ENCODE assay signal across 2 cellular contexts in the genomic region with DNA sequence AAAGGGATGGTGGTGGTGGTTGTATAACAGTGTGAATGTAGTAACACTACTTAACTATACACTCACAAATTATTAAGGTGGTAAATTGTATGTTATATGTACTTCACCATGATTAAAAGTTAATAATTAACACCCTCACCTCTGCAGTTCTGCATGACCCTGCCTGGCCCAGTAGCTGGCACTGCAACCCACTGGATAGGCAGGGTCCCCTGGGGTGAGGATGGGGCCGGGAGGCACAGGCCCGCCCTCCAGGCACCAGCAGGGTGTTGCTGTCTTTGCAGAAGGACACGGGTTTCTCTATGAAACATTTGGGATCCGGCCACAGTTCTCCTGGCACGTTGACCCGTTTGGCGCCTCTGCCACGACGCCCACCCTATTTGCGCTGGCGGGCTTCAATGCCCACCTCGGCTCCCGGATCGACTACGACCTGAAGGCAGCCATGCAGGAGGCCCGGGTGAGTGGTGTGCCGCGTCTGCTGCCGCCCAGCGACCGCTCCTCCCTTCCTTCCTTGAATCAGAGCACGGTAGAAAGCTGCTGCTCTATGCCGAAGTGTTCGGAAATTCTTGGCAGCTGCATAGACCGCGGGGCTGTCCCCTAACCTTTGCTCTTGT.
TF ChIP-seq lines count a peak whose summit lies in the region.

No MANE protein-coding gene starts in this region.

TF ChIP-seq in GM23338, 12 proteins besides CTCF, POLR2A, EP300 and RAD21:
- TF ChIP-seq, protein P1, sequence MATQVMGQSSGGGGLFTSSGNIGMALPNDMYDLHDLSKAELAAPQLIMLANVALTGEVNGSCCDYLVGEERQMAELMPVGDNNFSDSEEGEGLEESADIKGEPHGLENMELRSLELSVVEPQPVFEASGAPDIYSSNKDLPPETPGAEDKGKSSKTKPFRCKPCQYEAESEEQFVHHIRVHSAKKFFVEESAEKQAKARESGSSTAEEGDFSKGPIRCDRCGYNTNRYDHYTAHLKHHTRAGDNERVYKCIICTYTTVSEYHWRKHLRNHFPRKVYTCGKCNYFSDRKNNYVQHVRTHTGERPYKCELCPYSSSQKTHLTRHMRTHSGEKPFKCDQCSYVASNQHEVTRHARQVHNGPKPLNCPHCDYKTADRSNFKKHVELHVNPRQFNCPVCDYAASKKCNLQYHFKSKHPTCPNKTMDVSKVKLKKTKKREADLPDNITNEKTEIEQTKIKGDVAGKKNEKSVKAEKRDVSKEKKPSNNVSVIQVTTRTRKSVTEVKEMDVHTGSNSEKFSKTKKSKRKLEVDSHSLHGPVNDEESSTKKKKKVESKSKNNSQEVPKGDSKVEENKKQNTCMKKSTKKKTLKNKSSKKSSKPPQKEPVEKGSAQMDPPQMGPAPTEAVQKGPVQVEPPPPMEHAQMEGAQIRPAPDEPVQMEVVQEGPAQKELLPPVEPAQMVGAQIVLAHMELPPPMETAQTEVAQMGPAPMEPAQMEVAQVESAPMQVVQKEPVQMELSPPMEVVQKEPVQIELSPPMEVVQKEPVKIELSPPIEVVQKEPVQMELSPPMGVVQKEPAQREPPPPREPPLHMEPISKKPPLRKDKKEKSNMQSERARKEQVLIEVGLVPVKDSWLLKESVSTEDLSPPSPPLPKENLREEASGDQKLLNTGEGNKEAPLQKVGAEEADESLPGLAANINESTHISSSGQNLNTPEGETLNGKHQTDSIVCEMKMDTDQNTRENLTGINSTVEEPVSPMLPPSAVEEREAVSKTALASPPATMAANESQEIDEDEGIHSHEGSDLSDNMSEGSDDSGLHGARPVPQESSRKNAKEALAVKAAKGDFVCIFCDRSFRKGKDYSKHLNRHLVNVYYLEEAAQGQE (IDR thresholded peaks at IDR 0.05; ENCODE audit: unreplicated experiment): no peak
- TF ChIP-seq EZH2phosphoT487 (IDR thresholded peaks at IDR 0.05; ENCODE audit: unreplicated experiment) (no peak), NANOG (IDR thresholded peaks at IDR 0.05; ENCODE audit: borderline replicate concordance) (no peak), JUNB (IDR thresholded peaks at IDR 0.05; ENCODE audit: unreplicated experiment) (no peak), CREB1 (CRISPR knock-in tag; IDR thresholded peaks at IDR 0.05; ENCODE audit: low read depth) (no peak), ZNF462 (CRISPR knock-in tag; IDR thresholded peaks at IDR 0.05) (no peak), EZH2 (IDR thresholded peaks at IDR 0.05; ENCODE audit: low read depth, unreplicated experiment) (no peak)
- TF ChIP-seq, protein P2, sequence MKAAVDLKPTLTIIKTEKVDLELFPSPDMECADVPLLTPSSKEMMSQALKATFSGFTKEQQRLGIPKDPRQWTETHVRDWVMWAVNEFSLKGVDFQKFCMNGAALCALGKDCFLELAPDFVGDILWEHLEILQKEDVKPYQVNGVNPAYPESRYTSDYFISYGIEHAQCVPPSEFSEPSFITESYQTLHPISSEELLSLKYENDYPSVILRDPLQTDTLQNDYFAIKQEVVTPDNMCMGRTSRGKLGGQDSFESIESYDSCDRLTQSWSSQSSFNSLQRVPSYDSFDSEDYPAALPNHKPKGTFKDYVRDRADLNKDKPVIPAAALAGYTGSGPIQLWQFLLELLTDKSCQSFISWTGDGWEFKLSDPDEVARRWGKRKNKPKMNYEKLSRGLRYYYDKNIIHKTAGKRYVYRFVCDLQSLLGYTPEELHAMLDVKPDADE (IDR thresholded peaks at IDR 0.05): no peak

TF ChIP-seq in H1, 55 proteins besides CTCF, POLR2A, EP300 and RAD21:
- TF ChIP-seq, protein P3, sequence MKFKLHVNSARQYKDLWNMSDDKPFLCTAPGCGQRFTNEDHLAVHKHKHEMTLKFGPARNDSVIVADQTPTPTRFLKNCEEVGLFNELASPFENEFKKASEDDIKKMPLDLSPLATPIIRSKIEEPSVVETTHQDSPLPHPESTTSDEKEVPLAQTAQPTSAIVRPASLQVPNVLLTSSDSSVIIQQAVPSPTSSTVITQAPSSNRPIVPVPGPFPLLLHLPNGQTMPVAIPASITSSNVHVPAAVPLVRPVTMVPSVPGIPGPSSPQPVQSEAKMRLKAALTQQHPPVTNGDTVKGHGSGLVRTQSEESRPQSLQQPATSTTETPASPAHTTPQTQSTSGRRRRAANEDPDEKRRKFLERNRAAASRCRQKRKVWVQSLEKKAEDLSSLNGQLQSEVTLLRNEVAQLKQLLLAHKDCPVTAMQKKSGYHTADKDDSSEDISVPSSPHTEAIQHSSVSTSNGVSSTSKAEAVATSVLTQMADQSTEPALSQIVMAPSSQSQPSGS (IDR thresholded peaks at IDR 0.05; ENCODE audit: low read length): no peak
- no peak for TF ChIP-seq TAF1 (IDR thresholded peaks at IDR 0.05; ENCODE audit: low read depth, low read length)
- TF ChIP-seq KDM1A (IDR thresholded peaks at IDR 0.05; ENCODE audit: borderline replicate concordance, low read length): no peak
- no peak for TF ChIP-seq RFX5 (IDR thresholded peaks at IDR 0.05; ENCODE audit: borderline replicate concordance, low read depth, low read length)
- TF ChIP-seq GTF2F1 (IDR thresholded peaks at IDR 0.05; ENCODE audit: borderline replicate concordance, low read depth, low read length): no peak
- TF ChIP-seq POU5F1 (IDR thresholded peaks at IDR 0.05; ENCODE audit: low read depth, low read length): no peak
- no peak for TF ChIP-seq FOSL1 (IDR thresholded peaks at IDR 0.05; ENCODE audit: insufficient read depth, low read depth, low read length)
- no peak for TF ChIP-seq NRF1 (IDR thresholded peaks at IDR 0.05; ENCODE audit: low read depth, low read length)
- TF ChIP-seq NANOG (IDR thresholded peaks at IDR 0.05; ENCODE audit: insufficient read depth, low read depth, low read length, poor library complexity, severe bottlenecking): no peak
- TF ChIP-seq POLR2AphosphoS5 (IDR thresholded peaks at IDR 0.05; ENCODE audit: low read depth, low read length): no peak
- no peak for TF ChIP-seq TAF7 (optimal IDR thresholded peaks at IDR 0.05; ENCODE audit: borderline replicate concordance, low read depth, low read length)
- no peak for TF ChIP-seq RBBP5 (IDR thresholded peaks at IDR 0.05; ENCODE audit: borderline replicate concordance, low read depth, low read length)
- no peak for TF ChIP-seq MAFK (IDR thresholded peaks at IDR 0.05; ENCODE audit: low read depth, low read length)
- no peak for TF ChIP-seq CHD1 (IDR thresholded peaks at IDR 0.05; ENCODE audit: low read depth, low read length)
- TF ChIP-seq CBX5 (IDR thresholded peaks at IDR 0.05; ENCODE audit: low read depth, low read length): no peak
- no peak for TF ChIP-seq EZH2 (IDR thresholded peaks at IDR 0.05; ENCODE audit: low read depth, low read length, severe bottlenecking)
- TF ChIP-seq BRCA1 (IDR thresholded peaks at IDR 0.05; ENCODE audit: low read depth, low read length): no peak
- no peak for TF ChIP-seq CHD7 (IDR thresholded peaks at IDR 0.05; ENCODE audit: insufficient replicate concordance, low read length)
- no peak for TF ChIP-seq SP2 (IDR thresholded peaks at IDR 0.05; ENCODE audit: low read length)
- no peak for TF ChIP-seq ASH2L (IDR thresholded peaks at IDR 0.05; ENCODE audit: low read length)
